Comparison of ENCODE assay signal across 24 cellular contexts in the genomic region with DNA sequence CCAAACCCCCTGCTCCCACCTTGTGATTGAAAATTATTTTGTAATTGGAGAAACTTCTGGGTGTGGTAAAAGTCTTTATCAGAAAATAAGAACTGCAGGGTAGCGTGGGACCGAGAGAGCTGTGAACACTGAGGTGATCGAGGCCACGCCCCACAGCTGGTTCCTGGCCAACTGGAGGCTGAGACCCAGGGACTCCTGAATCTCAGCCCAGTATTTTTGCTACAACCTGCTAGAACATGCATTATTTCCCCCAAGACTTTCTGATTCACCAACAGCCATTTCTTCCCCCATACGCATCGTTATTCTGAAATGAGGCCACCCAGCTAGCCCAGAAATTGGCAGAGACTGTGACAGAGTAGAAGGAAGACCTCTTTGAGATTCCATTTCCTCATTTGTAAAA. TPM values are rescaled to one million over a fixed set of nuclear protein-coding genes. Genes with fewer than 3 reads are reported as not detected.
A peak's percentile ranks its signal among the peaks of the same experiment; 100 is the strongest.
DNase-seq lines count a peak whose midpoint lies in the region; TF ChIP-seq lines count a peak whose summit lies in the region.
"Had no signal": no experiment of that assay in that cellular context is flagged by ENCODE, and none has a peak within 500 bp of the region (broad histone marks: within the 10 kb centered on the region; RNA-seq: fewer than 3 reads in every experiment).

No MANE protein-coding gene starts in this region.

- no peak overlapping the region for H3K4me3 ChIP-seq in stomach
- H3K4me3 ChIP-seq in CD4-positive, alpha-beta memory T cell (ENCODE audit: low read length in 2 of 2), result no peak overlapping the region
- H3K4me3 ChIP-seq: A549, left lung, thoracic aorta had no signal

- CTCF ChIA-PET in MCF 10A (lab: Yijun Ruan, JAX), result no interaction called here
- CTCF ChIA-PET in CD4-positive, alpha-beta memory T cell (lab: Charles Lee; ENCODE audit: partially characterized antibody), result no interaction called here

- H3K27me3 ChIP-seq in stomach, result peaks cover 25 to 94% (median 57%) of the 10 kb centered on the region in 3 donors
- peaks cover 15% of the 10 kb centered on the region for H3K27me3 ChIP-seq in CD4-positive, alpha-beta memory T cell (ENCODE audit: insufficient read depth, low read length)

- peaks cover 10% of the 10 kb centered on the region for H3K4me1 Mint-ChIP-seq in MCF 10A (ENCODE audit: insufficient read depth, unreplicated experiment)
- H3K4me1 Mint-ChIP-seq in CD4-positive, alpha-beta memory T cell, result peaks cover 9 to 32% (median 19%) of the 10 kb centered on the region in 4 donors

- no peaks in the 10 kb centered on the region for H3K9me3 Mint-ChIP-seq in MCF 10A (ENCODE audit: unreplicated experiment)
- peaks cover 0 to 4% (median 0%) of the 10 kb centered on the region in 8 donors for H3K9me3 Mint-ChIP-seq in CD4-positive, alpha-beta memory T cell
- H3K9me3 Mint-ChIP-seq: activated naive CD8-positive, alpha-beta T cell treated with anti-CD3 and anti-CD28 coated beads, Interleukin-2, amount 50 U/mL, for 24 hours; activated T-helper 2 cell treated with anti-CD3 and anti-CD28 coated beads, Interferon-gamma antibody, Interleukin-2, Interleukin-4, amounts not matched to agents 10 μg/mL and 5 μg/mL and 100 μg/mL, durations not matched to agents 14 hours and 24 hours and 36 hours; dendritic cell treated with granulocyte-macrophage colony-stimulating factor and Interleukin-4, amounts not matched to agents 40 ng/mL and 50 ng/mL, for 4 days; stimulated activated effector memory CD8-positive, alpha-beta T cell treated with anti-CD3 and anti-CD28 coated beads, Interleukin-12 subunit alpha, Interleukin-12 subunit beta, amount 100 ng/mL, for 72 hours had no signal

- no peak for TF ChIP-seq POLR2A in stomach (IDR thresholded peaks at IDR 0.05)

- H3K27ac Mint-ChIP-seq in MCF 10A (ENCODE audit: low read depth, unreplicated experiment), result no peak overlapping the region
- H3K27ac Mint-ChIP-seq in CD4-positive, alpha-beta memory T cell, result no peak overlapping the region
- H3K27ac Mint-ChIP-seq: activated naive CD8-positive, alpha-beta T cell treated with anti-CD3 and anti-CD28 coated beads, Interleukin-2, amount 50 U/mL, for 24 hours; activated T-helper 2 cell treated with anti-CD3 and anti-CD28 coated beads, Interferon-gamma antibody, Interleukin-2, Interleukin-4, amounts not matched to agents 10 μg/mL and 5 μg/mL and 100 μg/mL, durations not matched to agents 14 hours and 24 hours and 36 hours; CD4-positive, CD25-positive, alpha-beta regulatory T cell; dendritic cell treated with granulocyte-macrophage colony-stimulating factor and Interleukin-4, amounts not matched to agents 40 ng/mL and 50 ng/mL, for 4 days; stimulated activated effector memory CD8-positive, alpha-beta T cell treated with anti-CD3 and anti-CD28 coated beads, Interleukin-12 subunit alpha, Interleukin-12 subunit beta, amount 100 ng/mL, for 72 hours had no signal

- H3K9me3 ChIP-seq in stomach, result no peaks in the 10 kb centered on the region
- H3K9me3 ChIP-seq in CD4-positive, alpha-beta memory T cell (ENCODE audit: control insufficient read depth in 1 of 2, low read length in 2 of 2), result no peaks in the 10 kb centered on the region
- H3K9me3 ChIP-seq: A549, left lung, thoracic aorta had no signal

- no peak for TF ChIP-seq CTCF in MCF 10A (IDR thresholded peaks at IDR 0.05; ENCODE audit: unreplicated experiment)
- TF ChIP-seq CTCF in stomach (IDR thresholded peaks at IDR 0.05), result no peak

- DNase-seq in NCI-H82 (lab: John Stamatoyannopoulos, UW) (peak; percentile 5), NCI-H82 treated with DMSO at 0.1 percent for 48 hours (lab: John Stamatoyannopoulos, UW; ENCODE audit: unreplicated experiment) (no peak), NCI-H69 (lab: John Stamatoyannopoulos, UW) (peak; percentile 79), MCF 10A (ENCODE audit: unreplicated experiment) (peak; percentile 82), stomach (peak; percentile 34), DMS53 (lab: John Stamatoyannopoulos, UW) (no peak), midbrain (lab: John Stamatoyannopoulos, UW) (no peak)
- no peak for DNase-seq in CD4-positive, alpha-beta memory T cell
- DNase-seq: activated CD4-positive, CD25-positive, alpha-beta regulatory T cell treated with anti-CD3 and anti-CD28 coated beads, Interleukin-2, amount 50 U/mL, for 72 hours; activated naive CD8-positive, alpha-beta T cell treated with anti-CD3 and anti-CD28 coated beads, Interleukin-2, amount 50 U/mL, for 24 hours; CD4-positive, CD25-positive, alpha-beta regulatory T cell; DMS79; erythroblast; left lung; NCI-H1092; NK-92 treated with Interleukin-12 subunit alpha and Interleukin-12 subunit beta, amount 100 ng/mL, for 24 hours; retina; SIG-M5 had no signal

- H3K27me3 Mint-ChIP-seq in MCF 10A (ENCODE audit: insufficient read depth, unreplicated experiment), result no peaks in the 10 kb centered on the region
- H3K27me3 Mint-ChIP-seq in CD4-positive, alpha-beta memory T cell, result peaks cover 19 to 28% of the 10 kb centered on the region in 2 donors

- H3K4me3 Mint-ChIP-seq in MCF 10A (ENCODE audit: unreplicated experiment), result peak overlapping the region; percentile 33
- peak overlapping the region in 1 of 8 donors; percentile 5 for H3K4me3 Mint-ChIP-seq in CD4-positive, alpha-beta memory T cell
- H3K4me3 Mint-ChIP-seq: activated naive CD8-positive, alpha-beta T cell treated with anti-CD3 and anti-CD28 coated beads, Interleukin-2, amount 50 U/mL, for 24 hours; CD4-positive, CD25-positive, alpha-beta regulatory T cell; dendritic cell treated with granulocyte-macrophage colony-stimulating factor and Interleukin-4, amounts not matched to agents 40 ng/mL and 50 ng/mL, for 4 days; stimulated activated effector memory CD8-positive, alpha-beta T cell treated with anti-CD3 and anti-CD28 coated beads, Interleukin-12 subunit alpha, Interleukin-12 subunit beta, amount 100 ng/mL, for 72 hours had no signal

- no peak for TF ChIP-seq EP300 in stomach (IDR thresholded peaks at IDR 0.05)

- POLR2A ChIA-PET in MCF 10A (lab: Yijun Ruan, JAX), result interaction anchor here (0.8 kb wide), 1 partner anchor 24 kb away, joined by 3 read pairs; no protein-coding TSS in a partner anchor
- POLR2A ChIA-PET in CD4-positive, alpha-beta memory T cell (lab: Charles Lee; ENCODE audit: partially characterized antibody), result no interaction called here

- no peaks in the 10 kb centered on the region for H3K36me3 ChIP-seq in stomach
- H3K36me3 ChIP-seq in CD4-positive, alpha-beta memory T cell (ENCODE audit: insufficient read depth, low read length), result no peaks in the 10 kb centered on the region
- H3K36me3 ChIP-seq: left lung, thoracic aorta had no signal

- H3K27ac ChIP-seq in stomach, result no peak overlapping the region
- H3K27ac ChIP-seq in CD4-positive, alpha-beta memory T cell (ENCODE audit: low read depth, low read length), result no peak overlapping the region
- H3K27ac ChIP-seq: A549, HL-60, left lung, thoracic aorta had no signal

- 22 to 37% (median 25%) methylated on average over 6 of the region's 6 CpGs for WGBS in stomach, 5 donors

- H3K36me3 Mint-ChIP-seq in MCF 10A (ENCODE audit: insufficient read depth, unreplicated experiment), result no peaks in the 10 kb centered on the region
- H3K36me3 Mint-ChIP-seq in CD4-positive, alpha-beta memory T cell, result peaks cover 0 to 2% of the 10 kb centered on the region in 2 donors
- H3K36me3 Mint-ChIP-seq: CD4-positive, CD25-positive, alpha-beta regulatory T cell; stimulated activated effector memory CD8-positive, alpha-beta T cell treated with anti-CD3 and anti-CD28 coated beads, Interleukin-12 subunit alpha, Interleukin-12 subunit beta, amount 100 ng/mL, for 72 hours had no signal

- intact Hi-C loops in MCF 10A (cut with micrococcal nuclease), result no loop called here
- intact Hi-C loops in stomach (cut with DNase I; ENCODE audit: low total_unique reads), result no loop called here
- intact Hi-C loops in CD4-positive, alpha-beta memory T cell (cut with micrococcal nuclease), result no loop called here

- BruUV-seq in MCF 10A (replicated peaks; lab: Mats Ljungman, UMichigan), result no TSS peak

- peaks cover 11 to 32% (median 26%) of the 10 kb centered on the region in 4 donors for H3K4me1 ChIP-seq in stomach
- H3K4me1 ChIP-seq in CD4-positive, alpha-beta memory T cell (ENCODE audit: insufficient read depth, low read length), result peaks cover 15% of the 10 kb centered on the region

RNA-seq across cellular contexts. Expression of a gene that starts 3.3 kb away (rescaled TPM):
- not detected in 2 replicates for total RNA-seq in MCF 10A (2022)
- not detected for total RNA-seq in stomach
- polyA plus RNA-seq in stomach, result not detected
- total RNA-seq in CD4-positive, alpha-beta memory T cell, result not detected
- not detected for polyA plus RNA-seq in CD4-positive, alpha-beta memory T cell
- total RNA-seq: activated T-helper 2 cell treated with anti-CD3 and anti-CD28 coated beads, Interferon-gamma antibody, Interleukin-2, Interleukin-4, amounts not matched to agents 10 μg/mL and 5 μg/mL and 100 μg/mL, durations not matched to agents 14 hours and 24 hours and 36 hours; CD4-positive, CD25-positive, alpha-beta regulatory T cell; left lung; thoracic aorta had no signal
- polyA plus RNA-seq: CD4-positive, CD25-positive, alpha-beta regulatory T cell had no signal

RNA-seq across cellular contexts. Expression of a gene that starts 32.0 kb away (rescaled TPM):
- total RNA-seq in MCF 10A (2022) (31.5 and 34.2 TPM in 2 replicates), stomach (100 to 1,000 TPM in 1 of 5 donors, 10 to 100 TPM in 3, 1 to 10 TPM in 1; 2.3 to 107 (median 37.6) TPM)
- 10 to 100 TPM; 14.2 to 23.1 (median 22.6) TPM for polyA plus RNA-seq in stomach
- 10 to 100 TPM; 60.2 to 63.0 TPM for total RNA-seq in CD4-positive, alpha-beta memory T cell
- polyA plus RNA-seq in CD4-positive, alpha-beta memory T cell, result 10 to 100 TPM; 13.3 to 18.7 TPM

Comparison
In these comparisons a context has a peak if more than half of its experiments do, and no peak if none do; other contexts are left out.
1. DNase-seq: peak in NCI-H82 (single experiment), NCI-H69 (single experiment), MCF 10A (single experiment) and stomach (single experiment); none in NCI-H82 treated with DMSO at 0.1 percent for 48 hours (single experiment), DMS53 (single experiment), CD4-positive, alpha-beta memory T cell (0 of 5) and midbrain (single experiment).